In genomic region chr3:197029511-197030167, GRCh38 we compare ENCODE assay signal across 8 cellular contexts. TPM values are rescaled to one million over a fixed set of nuclear protein-coding genes. Genes with fewer than 3 reads are reported as not detected.
DNase-seq lines count a peak whose midpoint lies in the region; ATAC-seq and TF ChIP-seq lines count a peak whose summit lies in the region.

MELTF (minus strand) TSS chr3:197029817; CDS start chr3:197029702, 115 bp downstream.

- no peaks in the 10 kb centered on the region for H3K9me3 Mint-ChIP-seq in mesothelial cell of epicardium

- H3K36me3 Mint-ChIP-seq in mesothelial cell of epicardium: no peaks in the 10 kb centered on the region

- H3K27me3 Mint-ChIP-seq in mesothelial cell of epicardium (ENCODE audit: low read depth): peaks cover 10% of the 10 kb centered on the region

- peak; percentile 75 for TF ChIP-seq CTCF in mesothelial cell of epicardium (IDR thresholded peaks at IDR 0.05; ENCODE audit: unreplicated experiment)

- peak; percentile 59 for ATAC-seq in HG02870 (IDR thresholded peaks at IDR 0.05; ENCODE audit: unreplicated experiment)

- H3K4me1 Mint-ChIP-seq in mesothelial cell of epicardium: peaks cover 6% of the 10 kb centered on the region

- DNase-seq in NCI-H345 (lab: John Stamatoyannopoulos, UW) (peak; percentile 47), NCI-H345 treated with DMSO at 0.1 percent for 48 hours (lab: John Stamatoyannopoulos, UW; ENCODE audit: unreplicated experiment) (no peak), NCI-H2107 (lab: John Stamatoyannopoulos, UW) (peak; percentile 72), mesothelial cell of epicardium (ENCODE audit: low spot score in 2 of 2, unreplicated experiment in 2 of 2) (peak in 1 of 2 experiments; percentile 73)
- peak; percentile 67 for DNase-seq in activated CD4-positive, alpha-beta T cell treated with anti-CD3 and anti-CD28 coated beads, Interleukin-2, amount 50 U/mL, for 1 hour
- peak; percentile 61 for DNase-seq in effector CD8-positive, alpha-beta T cell (lab: John Stamatoyannopoulos, UW)
- peak; percentile 85 for DNase-seq in stimulated activated CD8-positive, alpha-beta memory T cell treated with anti-CD3 and anti-CD28 coated beads, Interleukin-4, amount 100 ng/mL, for 48 hours

- H3K4me3 Mint-ChIP-seq in mesothelial cell of epicardium: peak within 1 kb of the TSS; percentile 63

- H3K27ac Mint-ChIP-seq in mesothelial cell of epicardium: no peak within 1 kb of the TSS

RNA-seq across cellular contexts. Expression of gene MELTF, which starts in this region (rescaled TPM):
- total RNA-seq in mesothelial cell of epicardium: 9.1 to 9.9 TPM (median 9.2 TPM) in 3 replicates
